ENCODE assay signal across 7 cellular contexts in genomic region chr19:40750035-40750284, GRCh38. TPM values are rescaled to one million over a fixed set of nuclear protein-coding genes. Genes with fewer than 3 reads are reported as not detected.
A peak's percentile ranks its signal among the peaks of the same experiment; 100 is the strongest.
DNase-seq lines count a peak whose midpoint lies in the region; ATAC-seq lines count a peak whose summit lies in the region.

No MANE protein-coding gene starts in this region.

- peak overlapping the region; percentile 96 for H3K4me3 Mint-ChIP-seq in activated T-helper 2 cell treated with anti-CD3 and anti-CD28 coated beads, Interferon-gamma antibody, Interleukin-2, Interleukin-4, amounts not matched to agents 10 μg/mL and 5 μg/mL and 100 μg/mL, durations not matched to agents 14 hours and 24 hours and 36 hours (ENCODE audit: low read depth)
- H3K4me3 Mint-ChIP-seq in stimulated activated naive CD8-positive, alpha-beta T cell treated with anti-CD3 and anti-CD28 coated beads, Interleukin-15, amount 100 ng/mL, for 72 hours, result peak overlapping the region; percentile 96 to 98

- H3K36me3 Mint-ChIP-seq in activated T-helper 2 cell treated with anti-CD3 and anti-CD28 coated beads, Interferon-gamma antibody, Interleukin-2, Interleukin-4, amounts not matched to agents 10 μg/mL and 5 μg/mL and 100 μg/mL, durations not matched to agents 14 hours and 24 hours and 36 hours (ENCODE audit: low read depth), result peaks cover 30% of the 10 kb centered on the region

- H3K4me3 ChIP-seq in HUES48 (ENCODE audit: low read depth, low read length), result peak overlapping the region; percentile 69
- H3K4me3 ChIP-seq in iPS-15b (ENCODE audit: low read depth, low read length), result peak overlapping the region; percentile 78

- no peak for DNase-seq in activated T-helper 2 cell treated with anti-CD3 and anti-CD28 coated beads, Interferon-gamma antibody, Interleukin-2, Interleukin-4, amounts not matched to agents 10 μg/mL and 5 μg/mL and 100 μg/mL, durations not matched to agents 14 hours and 24 hours and 36 hours (ENCODE audit: low spot score)
- DNase-seq in stimulated activated naive CD8-positive, alpha-beta T cell treated with anti-CD3 and anti-CD28 coated beads, Interleukin-15, amount 100 ng/mL, for 72 hours, result no peak
- DNase-seq in G401 (ENCODE audit: low spot score), result no peak

- H3K9me3 ChIP-seq in HUES48 (ENCODE audit: control insufficient read depth, insufficient read depth, low read length) (no peaks in the 10 kb centered on the region), iPS-15b (ENCODE audit: control insufficient read depth, insufficient read depth, low read length) (no peaks in the 10 kb centered on the region)

- H3K36me3 ChIP-seq in HUES48 (ENCODE audit: control insufficient read depth, insufficient read depth, low read length) (peaks cover 19% of the 10 kb centered on the region), iPS-15b (ENCODE audit: control insufficient read depth, insufficient read depth, low read length) (peaks cover 16% of the 10 kb centered on the region)

- no peaks in the 10 kb centered on the region for H3K27me3 Mint-ChIP-seq in activated T-helper 2 cell treated with anti-CD3 and anti-CD28 coated beads, Interferon-gamma antibody, Interleukin-2, Interleukin-4, amounts not matched to agents 10 μg/mL and 5 μg/mL and 100 μg/mL, durations not matched to agents 14 hours and 24 hours and 36 hours (ENCODE audit: low read depth)
- no peaks in the 10 kb centered on the region for H3K27me3 Mint-ChIP-seq in stimulated activated naive CD8-positive, alpha-beta T cell treated with anti-CD3 and anti-CD28 coated beads, Interleukin-15, amount 100 ng/mL, for 72 hours

- H3K4me1 ChIP-seq in HUES48 (ENCODE audit: control insufficient read depth, insufficient read depth, low read length), result peaks cover 12% of the 10 kb centered on the region
- peaks cover 11% of the 10 kb centered on the region for H3K4me1 ChIP-seq in iPS-15b (ENCODE audit: control insufficient read depth, insufficient read depth, low read length)

- H3K27me3 ChIP-seq in HUES48 (ENCODE audit: control insufficient read depth, insufficient read depth, low read length), result no peaks in the 10 kb centered on the region
- H3K27me3 ChIP-seq in iPS-15b (ENCODE audit: control insufficient read depth, insufficient read depth, low read length), result no peaks in the 10 kb centered on the region

- peak overlapping the region; percentile 86 for H3K9ac ChIP-seq in HUES48 (ENCODE audit: low read depth, low read length)
- H3K9ac ChIP-seq in iPS-15b (ENCODE audit: low read depth, low read length), result peak overlapping the region; percentile 99

- peak overlapping the region; percentile 91 for H3K27ac ChIP-seq in HUES48 (ENCODE audit: low read depth, low read length)

- no peak for ATAC-seq in stimulated activated naive CD8-positive, alpha-beta T cell treated with anti-CD3 and anti-CD28 coated beads, Interleukin-15, amount 100 ng/mL, for 72 hours
- ATAC-seq in GM19324 (IDR thresholded peaks at IDR 0.05; ENCODE audit: low FRiP score, unreplicated experiment), result no peak
- no peak for ATAC-seq in HG03159 (IDR thresholded peaks at IDR 0.05; ENCODE audit: unreplicated experiment)

- no peaks in the 10 kb centered on the region for H3K9me3 Mint-ChIP-seq in activated T-helper 2 cell treated with anti-CD3 and anti-CD28 coated beads, Interferon-gamma antibody, Interleukin-2, Interleukin-4, amounts not matched to agents 10 μg/mL and 5 μg/mL and 100 μg/mL, durations not matched to agents 14 hours and 24 hours and 36 hours
- H3K9me3 Mint-ChIP-seq in stimulated activated naive CD8-positive, alpha-beta T cell treated with anti-CD3 and anti-CD28 coated beads, Interleukin-15, amount 100 ng/mL, for 72 hours, result no peaks in the 10 kb centered on the region

- peak overlapping the region; percentile 97 for H3K27ac Mint-ChIP-seq in activated T-helper 2 cell treated with anti-CD3 and anti-CD28 coated beads, Interferon-gamma antibody, Interleukin-2, Interleukin-4, amounts not matched to agents 10 μg/mL and 5 μg/mL and 100 μg/mL, durations not matched to agents 14 hours and 24 hours and 36 hours
- peak overlapping the region; percentile 98 to 99 for H3K27ac Mint-ChIP-seq in stimulated activated naive CD8-positive, alpha-beta T cell treated with anti-CD3 and anti-CD28 coated beads, Interleukin-15, amount 100 ng/mL, for 72 hours

- intact Hi-C loops in activated T-helper 2 cell treated with anti-CD3 and anti-CD28 coated beads, Interferon-gamma antibody, Interleukin-2, Interleukin-4, amounts not matched to agents 10 μg/mL and 5 μg/mL and 100 μg/mL, durations not matched to agents 14 hours and 24 hours and 36 hours (cut with micrococcal nuclease), result loop anchor here (1.0 to 10.0 kb wide), 4 partner anchors 28 to 305 kb away; partner anchors contain the start of genes RAB4B and SERTAD3

- in situ Hi-C loops in G401 (cut with HindIII; ENCODE audit: low sequenced_read_pairs), result no loop called here

- peaks cover 29% of the 10 kb centered on the region for H3K4me1 Mint-ChIP-seq in activated T-helper 2 cell treated with anti-CD3 and anti-CD28 coated beads, Interferon-gamma antibody, Interleukin-2, Interleukin-4, amounts not matched to agents 10 μg/mL and 5 μg/mL and 100 μg/mL, durations not matched to agents 14 hours and 24 hours and 36 hours (ENCODE audit: low read depth)
- peaks cover 46% of the 10 kb centered on the region for H3K4me1 Mint-ChIP-seq in stimulated activated naive CD8-positive, alpha-beta T cell treated with anti-CD3 and anti-CD28 coated beads, Interleukin-15, amount 100 ng/mL, for 72 hours

RNA-seq across cellular contexts. Expression of gene ACTMAP, which starts 0.3 kb away (rescaled TPM):
- 13.2 and 14.2 TPM in 2 replicates for total RNA-seq in activated T-helper 2 cell treated with anti-CD3 and anti-CD28 coated beads, Interferon-gamma antibody, Interleukin-2, Interleukin-4, amounts not matched to agents 10 μg/mL and 5 μg/mL and 100 μg/mL, durations not matched to agents 14 hours and 24 hours and 36 hours
- total RNA-seq in G401 (2014; rRNA removed; shearing (Covaris generic)), result 3.3 and 6.8 TPM in 2 replicates

RNA-seq across cellular contexts. Expression of gene SNRPA, which starts 1.0 kb away (rescaled TPM):
- 257 and 267 TPM in 2 replicates for total RNA-seq in activated T-helper 2 cell treated with anti-CD3 and anti-CD28 coated beads, Interferon-gamma antibody, Interleukin-2, Interleukin-4, amounts not matched to agents 10 μg/mL and 5 μg/mL and 100 μg/mL, durations not matched to agents 14 hours and 24 hours and 36 hours
- 134 and 162 TPM in 2 replicates for total RNA-seq in G401 (2014; rRNA removed; shearing (Covaris generic))

RNA-seq across cellular contexts. Expression of gene MIA, which starts 25.4 kb away (rescaled TPM):
- 0.69 TPM in 1 of 2 replicates, not detected in the other for total RNA-seq in activated T-helper 2 cell treated with anti-CD3 and anti-CD28 coated beads, Interferon-gamma antibody, Interleukin-2, Interleukin-4, amounts not matched to agents 10 μg/mL and 5 μg/mL and 100 μg/mL, durations not matched to agents 14 hours and 24 hours and 36 hours
- 3.8 TPM in 1 of 2 replicates, not detected in the other for total RNA-seq in G401 (2014; rRNA removed; shearing (Covaris generic))

RNA-seq across cellular contexts. Expression of gene RAB4B, which starts 28.1 kb away (rescaled TPM):
- total RNA-seq in activated T-helper 2 cell treated with anti-CD3 and anti-CD28 coated beads, Interferon-gamma antibody, Interleukin-2, Interleukin-4, amounts not matched to agents 10 μg/mL and 5 μg/mL and 100 μg/mL, durations not matched to agents 14 hours and 24 hours and 36 hours, result 50.1 and 50.4 TPM in 2 replicates
- total RNA-seq in G401 (2014; rRNA removed; shearing (Covaris generic)), result 8.2 and 20.8 TPM in 2 replicates

RNA-seq across cellular contexts. Expression of gene ITPKC, which starts 33.0 kb away (rescaled TPM):
- 7.4 and 8.4 TPM in 2 replicates for total RNA-seq in activated T-helper 2 cell treated with anti-CD3 and anti-CD28 coated beads, Interferon-gamma antibody, Interleukin-2, Interleukin-4, amounts not matched to agents 10 μg/mL and 5 μg/mL and 100 μg/mL, durations not matched to agents 14 hours and 24 hours and 36 hours
- total RNA-seq in G401 (2014; rRNA removed; shearing (Covaris generic)), result 14.3 and 24.4 TPM in 2 replicates
